18 cellular contexts compared by ENCODE assay signal in genomic region chr13:113919761-113920160, GRCh38. TPM values are rescaled to one million over a fixed set of nuclear protein-coding genes. Genes with fewer than 3 reads are reported as not detected.
DNase-seq lines count a peak whose midpoint lies in the region; ATAC-seq and TF ChIP-seq lines count a peak whose summit lies in the region.
"Had no signal": no experiment of that assay in that cellular context is flagged by ENCODE, and none has a peak within 500 bp of the region (broad histone marks: within the 10 kb centered on the region; RNA-seq: fewer than 3 reads in every experiment).

No MANE protein-coding gene starts in this region.

- no peaks in the 10 kb centered on the region for H3K36me3 Mint-ChIP-seq in activated naive CD4-positive, alpha-beta T cell treated with anti-CD3 and anti-CD28 coated beads, Interleukin-2, amount 10 ng/mL, durations not matched to agents 7 days and 5 days
- H3K36me3 Mint-ChIP-seq in WTC11 (peaks cover 10% of the 10 kb centered on the region), nephron (ENCODE audit: low read depth) (no peaks in the 10 kb centered on the region)

- DNase-seq in activated naive CD4-positive, alpha-beta T cell treated with anti-CD3 and anti-CD28 coated beads, Interleukin-2, amount 10 ng/mL, durations not matched to agents 7 days and 5 days: peak; percentile 9
- no peak for DNase-seq in activated naive CD4-positive, alpha-beta T cell treated with Interleukin-2 at 50 U/mL for 16 hours
- DNase-seq in WTC11 (ENCODE audit: low spot score): peak; percentile 2
- peak; percentile 32 for DNase-seq in ureter (ENCODE audit: low spot score)
- no peak for DNase-seq in NCI-H1930 (lab: John Stamatoyannopoulos, UW)
- DNase-seq: C1 segment of cervical spinal cord, DMS79 treated with DMSO at 0.1 percent for 48 hours, NCI-H1694 treated with DMSO at 0.1 percent for 48 hours, NCI-H2107, NCI-H510A treated with DMSO at 0.1 percent for 48 hours, NCI-H774, SHP77 had no signal

- POLR2A ChIA-PET in WTC11 (lab: Charles Lee): no interaction called here

- H3K27me3 Mint-ChIP-seq in activated naive CD4-positive, alpha-beta T cell treated with anti-CD3 and anti-CD28 coated beads, Interleukin-2, amount 10 ng/mL, durations not matched to agents 7 days and 5 days: peaks cover 30% of the 10 kb centered on the region
- no peaks in the 10 kb centered on the region; the same call in 1 of the 2 replicates for H3K27me3 Mint-ChIP-seq in WTC11 (ENCODE audit: low read depth)
- H3K27me3 Mint-ChIP-seq in nephron (ENCODE audit: low read depth): peaks cover 16% of the 10 kb centered on the region

- no peak overlapping the region for H3K4me3 Mint-ChIP-seq in activated naive CD4-positive, alpha-beta T cell treated with anti-CD3 and anti-CD28 coated beads, Interleukin-2, amount 10 ng/mL, durations not matched to agents 7 days and 5 days
- H3K4me3 Mint-ChIP-seq in WTC11 (no peak overlapping the region), nephron (no peak overlapping the region)

- no peak for ATAC-seq in WTC11
- ATAC-seq in GM18511 (IDR thresholded peaks at IDR 0.05; ENCODE audit: unreplicated experiment): no peak
- no peak for ATAC-seq in HG03457 (IDR thresholded peaks at IDR 0.05; ENCODE audit: unreplicated experiment)

- H3K4me1 Mint-ChIP-seq in activated naive CD4-positive, alpha-beta T cell treated with anti-CD3 and anti-CD28 coated beads, Interleukin-2, amount 10 ng/mL, durations not matched to agents 7 days and 5 days: no peaks in the 10 kb centered on the region
- peaks cover 2% of the 10 kb centered on the region; the same call in 1 of the 2 replicates for H3K4me1 Mint-ChIP-seq in WTC11
- H3K4me1 Mint-ChIP-seq in nephron: no peaks in the 10 kb centered on the region

- peaks cover 3% of the 10 kb centered on the region for H3K9me3 Mint-ChIP-seq in activated naive CD4-positive, alpha-beta T cell treated with anti-CD3 and anti-CD28 coated beads, Interleukin-2, amount 10 ng/mL, durations not matched to agents 7 days and 5 days
- peaks cover 17% of the 10 kb centered on the region for H3K9me3 Mint-ChIP-seq in WTC11
- peaks cover 22% of the 10 kb centered on the region for H3K9me3 Mint-ChIP-seq in nephron

- TF ChIP-seq CTCF in WTC11 (IDR thresholded peaks at IDR 0.05): no peak
- TF ChIP-seq CTCF in nephron (IDR thresholded peaks at IDR 0.05; ENCODE audit: unreplicated experiment in 3 of 3): no peak

- H3K27ac Mint-ChIP-seq in activated naive CD4-positive, alpha-beta T cell treated with anti-CD3 and anti-CD28 coated beads, Interleukin-2, amount 10 ng/mL, durations not matched to agents 7 days and 5 days: no peak overlapping the region
- H3K27ac Mint-ChIP-seq in WTC11: no peak overlapping the region
- peak overlapping the region in 2 of 3 experiments; percentile 46 to 70 for H3K27ac Mint-ChIP-seq in nephron

- CTCF ChIA-PET in activated naive CD4-positive, alpha-beta T cell treated with anti-CD3 and anti-CD28 coated beads, Interleukin-2, amount 10 ng/mL, durations not matched to agents 7 days and 5 days (lab: Charles Lee): no interaction called here
- CTCF ChIA-PET in WTC11 (lab: Charles Lee): interaction anchor here (1.1 kb wide), 1 partner anchor 15 kb away, joined by 3 read pairs; no protein-coding TSS in a partner anchor

TF ChIP-seq in WTC11, 78 proteins besides CTCF, POLR2A, EP300 and RAD21 (continues in another document):
- TF ChIP-seq ESRRA (CRISPR knock-in tag; IDR thresholded peaks at IDR 0.05; ENCODE audit: borderline replicate concordance) (no peak), NR3C1 (CRISPR knock-in tag; conservative IDR thresholded peaks at IDR 0.05; ENCODE audit: low read depth) (no peak), RORB (CRISPR knock-in tag; IDR thresholded peaks at IDR 0.05) (no peak), ZNF317 (CRISPR knock-in tag; IDR thresholded peaks at IDR 0.05; ENCODE audit: borderline replicate concordance, low read depth) (no peak), E2F5 (CRISPR knock-in tag; IDR thresholded peaks at IDR 0.05) (no peak), USF2 (CRISPR knock-in tag; IDR thresholded peaks at IDR 0.05) (no peak), ZMAT4 (CRISPR knock-in tag; IDR thresholded peaks at IDR 0.05) (no peak), HMGXB4 (CRISPR knock-in tag; IDR thresholded peaks at IDR 0.05) (no peak)
- TF ChIP-seq, protein P1, sequence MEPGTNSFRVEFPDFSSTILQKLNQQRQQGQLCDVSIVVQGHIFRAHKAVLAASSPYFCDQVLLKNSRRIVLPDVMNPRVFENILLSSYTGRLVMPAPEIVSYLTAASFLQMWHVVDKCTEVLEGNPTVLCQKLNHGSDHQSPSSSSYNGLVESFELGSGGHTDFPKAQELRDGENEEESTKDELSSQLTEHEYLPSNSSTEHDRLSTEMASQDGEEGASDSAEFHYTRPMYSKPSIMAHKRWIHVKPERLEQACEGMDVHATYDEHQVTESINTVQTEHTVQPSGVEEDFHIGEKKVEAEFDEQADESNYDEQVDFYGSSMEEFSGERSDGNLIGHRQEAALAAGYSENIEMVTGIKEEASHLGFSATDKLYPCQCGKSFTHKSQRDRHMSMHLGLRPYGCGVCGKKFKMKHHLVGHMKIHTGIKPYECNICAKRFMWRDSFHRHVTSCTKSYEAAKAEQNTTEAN (CRISPR knock-in tag; IDR thresholded peaks at IDR 0.05): no peak
- TF ChIP-seq, protein P2, sequence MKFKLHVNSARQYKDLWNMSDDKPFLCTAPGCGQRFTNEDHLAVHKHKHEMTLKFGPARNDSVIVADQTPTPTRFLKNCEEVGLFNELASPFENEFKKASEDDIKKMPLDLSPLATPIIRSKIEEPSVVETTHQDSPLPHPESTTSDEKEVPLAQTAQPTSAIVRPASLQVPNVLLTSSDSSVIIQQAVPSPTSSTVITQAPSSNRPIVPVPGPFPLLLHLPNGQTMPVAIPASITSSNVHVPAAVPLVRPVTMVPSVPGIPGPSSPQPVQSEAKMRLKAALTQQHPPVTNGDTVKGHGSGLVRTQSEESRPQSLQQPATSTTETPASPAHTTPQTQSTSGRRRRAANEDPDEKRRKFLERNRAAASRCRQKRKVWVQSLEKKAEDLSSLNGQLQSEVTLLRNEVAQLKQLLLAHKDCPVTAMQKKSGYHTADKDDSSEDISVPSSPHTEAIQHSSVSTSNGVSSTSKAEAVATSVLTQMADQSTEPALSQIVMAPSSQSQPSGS (CRISPR knock-in tag; IDR thresholded peaks at IDR 0.05; ENCODE audit: borderline replicate concordance, low read depth): no peak

RNA-seq across cellular contexts. Expression of gene C13orf46, which starts 54.1 kb away (rescaled TPM):
- total RNA-seq in WTC11 (2021): 0.27 to 0.50 TPM (median 0.37 TPM) in 3 replicates
- total RNA-seq in ureter: 7.5 TPM
- total RNA-seq: H4, RPMI7951 had no signal

RNA-seq across cellular contexts. Expression of gene GAS6, which starts 55.9 kb away (rescaled TPM):
- 29.4 to 33.7 TPM (median 33.7 TPM) in 3 replicates for total RNA-seq in WTC11 (2021)
- 68.1 TPM for total RNA-seq in ureter
- total RNA-seq: OCI-LY7 had no signal

Comparison
In these comparisons a context has a peak if more than half of its experiments do, and no peak if none do; other contexts are left out.
1. DNase-seq: peak in activated naive CD4-positive, alpha-beta T cell treated with anti-CD3 and anti-CD28 coated beads, Interleukin-2, amount 10 ng/mL, durations not matched to agents 7 days and 5 days (single experiment), WTC11 (single experiment) and ureter (single experiment); none in activated naive CD4-positive, alpha-beta T cell treated with Interleukin-2 at 50 U/mL for 16 hours (single experiment) and NCI-H1930 (0 of 2).
2. H3K27ac Mint-ChIP-seq: peak in nephron (2 of 3); none in activated naive CD4-positive, alpha-beta T cell treated with anti-CD3 and anti-CD28 coated beads, Interleukin-2, amount 10 ng/mL, durations not matched to agents 7 days and 5 days (single experiment) and WTC11 (single experiment).